8 cellular contexts compared by ENCODE assay signal in genomic region chr6:87066449-87067288, GRCh38. TPM values are rescaled to one million over a fixed set of nuclear protein-coding genes. Genes with fewer than 3 reads are reported as not detected.
DNase-seq lines count a peak whose midpoint lies in the region; ATAC-seq and TF ChIP-seq lines count a peak whose summit lies in the region.

No MANE protein-coding gene starts in this region.

- no peaks in the 10 kb centered on the region for H3K9me3 Mint-ChIP-seq in HFFc6

- no peak overlapping the region for H3K27ac ChIP-seq in psoas muscle
- H3K27ac ChIP-seq in upper lobe of left lung, result no peak overlapping the region

- WGBS in psoas muscle, 3 donors, result 22 to 26% (median 25%) methylated on average over 7 of the region's 7 CpGs
- 30 to 37% methylated on average over 7 of the region's 7 CpGs for WGBS in upper lobe of left lung, 2 donors

- peaks cover 0 to 3% (median 3%) of the 10 kb centered on the region in 3 donors for H3K27me3 ChIP-seq in psoas muscle (ENCODE audit: insufficient read depth in 3 of 3, low read length in 2 of 3)
- no peaks in the 10 kb centered on the region for H3K27me3 ChIP-seq in upper lobe of left lung

- peaks cover 8% of the 10 kb centered on the region for H3K27me3 Mint-ChIP-seq in HFFc6 (ENCODE audit: insufficient read depth)

- peak; percentile 83 for TF ChIP-seq CTCF in HFFc6 (IDR thresholded peaks at IDR 0.05)
- TF ChIP-seq CTCF in psoas muscle (IDR thresholded peaks at IDR 0.05), result peak; percentile 37
- peak in 1 of 6 experiments; percentile 30 for TF ChIP-seq CTCF in upper lobe of left lung (IDR thresholded peaks at IDR 0.05)

- no peaks in the 10 kb centered on the region for H3K36me3 Mint-ChIP-seq in HFFc6 (ENCODE audit: low read depth)

- peak; percentile 21 for DNase-seq in DMS114 treated with DMSO at 0.1 percent for 48 hours (lab: John Stamatoyannopoulos, UW; ENCODE audit: unreplicated experiment)
- DNase-seq in HFFc6, result peak; percentile 54
- DNase-seq in NCI-H345 (lab: John Stamatoyannopoulos, UW), result peak; percentile 61
- peak; percentile 21 for DNase-seq in activated CD4-positive, alpha-beta T cell treated with anti-CD3 and anti-CD28 coated beads, Interleukin-2, amount 50 U/mL, for 1 hour
- DNase-seq in foreskin melanocyte, result peak; percentile 46
- no peak for DNase-seq in psoas muscle
- DNase-seq in upper lobe of left lung, result no peak

- H3K4me3 Mint-ChIP-seq in HFFc6, result peak overlapping the region; percentile 81

- H3K4me1 ChIP-seq in psoas muscle (no peaks in the 10 kb centered on the region), upper lobe of left lung (no peaks in the 10 kb centered on the region)

- no peak overlapping the region for H3K27ac Mint-ChIP-seq in HFFc6

- no peak for TF ChIP-seq EP300 in upper lobe of left lung (IDR thresholded peaks at IDR 0.05)

- ATAC-seq in psoas muscle (no peak), HG03097 (IDR thresholded peaks at IDR 0.05; ENCODE audit: low FRiP score, unreplicated experiment) (no peak), upper lobe of left lung (ENCODE audit: low FRiP score in 2 of 2) (no peak)

- H3K9me3 ChIP-seq in psoas muscle, result no peaks in the 10 kb centered on the region
- no peaks in the 10 kb centered on the region for H3K9me3 ChIP-seq in upper lobe of left lung

- H3K4me3 ChIP-seq in psoas muscle, result no peak overlapping the region
- H3K4me3 ChIP-seq in upper lobe of left lung, result peak overlapping the region in 1 of 4 donors; percentile 22

- H3K36me3 ChIP-seq in psoas muscle (ENCODE audit: insufficient read depth in 1 of 2, low read depth in 1 of 2), result no peaks in the 10 kb centered on the region
- H3K36me3 ChIP-seq in upper lobe of left lung, result no peaks in the 10 kb centered on the region

- peaks cover 17% of the 10 kb centered on the region for H3K4me1 Mint-ChIP-seq in HFFc6 (ENCODE audit: low read depth)

- TF ChIP-seq POLR2A in upper lobe of left lung (IDR thresholded peaks at IDR 0.05), result no peak

- intact Hi-C loops in psoas muscle (cut with DNase I), result loop anchor here in 1 of 2 donors (10.0 kb wide), 1 partner anchor 1798 kb away; no protein-coding TSS in a partner anchor

RNA-seq across cellular contexts. Expression of gene CGA, which starts 28.2 kb away (rescaled TPM):
- 1 to 10 TPM in 5 of 6 experiments, under 1 TPM in 1; 0.78 to 1.5 (median 1.1) TPM for total RNA-seq in HFFc6 (2021; fragmentation: NEBNext Ultra II Directional; extraction: Animal tissue kit (Norgen Biotek cat#: 25700))
- under 1 TPM in 1 of 4 donors, not detected in 3; 0.52 TPM for total RNA-seq in psoas muscle
- 1 to 10 TPM in 1 of 3 donors, under 1 TPM in 2; 0.03 to 3.8 (median 0.18) TPM for polyA plus RNA-seq in psoas muscle
- total RNA-seq in upper lobe of left lung, result not detected

Comparison
In these comparisons a context has a peak if more than half of its experiments do, and no peak if none do; other contexts are left out.
1. DNase-seq: peak in DMS114 treated with DMSO at 0.1 percent for 48 hours (single experiment), HFFc6 (single experiment), NCI-H345 (single experiment), activated CD4-positive, alpha-beta T cell treated with anti-CD3 and anti-CD28 coated beads, Interleukin-2, amount 50 U/mL, for 1 hour (single experiment) and foreskin melanocyte (single experiment); none in psoas muscle (0 of 2) and upper lobe of left lung (0 of 2).